In genomic region chr12:6470375-6471163, GRCh38 we compare ENCODE assay signal across 1 cellular context.
TF ChIP-seq lines count a peak whose summit lies in the region.

VAMP1 (minus strand) TSS chr12:6470677; CDS start chr12:6470531, 146 bp downstream.

TF ChIP-seq in WTC11, 78 proteins besides CTCF, POLR2A, EP300 and RAD21 (continued from another document):
- no peak for TF ChIP-seq STAT6 (CRISPR knock-in tag; conservative IDR thresholded peaks at IDR 0.05; ENCODE audit: low read depth)
- no peak for TF ChIP-seq JAZF1 (CRISPR knock-in tag; IDR thresholded peaks at IDR 0.05)
- TF ChIP-seq ERG (CRISPR knock-in tag; IDR thresholded peaks at IDR 0.05) = no peak
- no peak for TF ChIP-seq ATF2 (CRISPR knock-in tag; IDR thresholded peaks at IDR 0.05; ENCODE audit: borderline replicate concordance, low read depth)
- TF ChIP-seq E2F5 (CRISPR knock-in tag; IDR thresholded peaks at IDR 0.05) = peak; percentile 71
- no peak for TF ChIP-seq CDX4 (CRISPR knock-in tag; IDR thresholded peaks at IDR 0.05; ENCODE audit: borderline replicate concordance)
- no peak for TF ChIP-seq TCF7 (CRISPR knock-in tag; IDR thresholded peaks at IDR 0.05; ENCODE audit: low read depth)
- TF ChIP-seq AR (CRISPR knock-in tag; IDR thresholded peaks at IDR 0.05) = no peak
- TF ChIP-seq MXD4 (CRISPR knock-in tag; IDR thresholded peaks at IDR 0.05; ENCODE audit: borderline replicate concordance) = no peak
- no peak for TF ChIP-seq ZNF396 (CRISPR knock-in tag; IDR thresholded peaks at IDR 0.05; ENCODE audit: borderline replicate concordance)
- TF ChIP-seq ZNF219 (CRISPR knock-in tag; IDR thresholded peaks at IDR 0.05; ENCODE audit: borderline replicate concordance) = no peak
- peak; percentile 58 for TF ChIP-seq CREM (CRISPR knock-in tag; IDR thresholded peaks at IDR 0.05)
- peak; percentile 75; the same call in 1 of the 2 replicates for TF ChIP-seq HMGXB4 (CRISPR knock-in tag; IDR thresholded peaks at IDR 0.05)
- no peak for TF ChIP-seq ZNF532 (CRISPR knock-in tag; IDR thresholded peaks at IDR 0.05; ENCODE audit: borderline replicate concordance)
- no peak for TF ChIP-seq ETV6 (CRISPR knock-in tag; IDR thresholded peaks at IDR 0.05)
- peak; percentile 72 for TF ChIP-seq FOXP1 (CRISPR knock-in tag; IDR thresholded peaks at IDR 0.05; ENCODE audit: borderline replicate concordance)
- peak; percentile 45; the same call in 1 of the 2 replicates for TF ChIP-seq TEAD1 (CRISPR knock-in tag; IDR thresholded peaks at IDR 0.05)
- TF ChIP-seq IRF2 (CRISPR knock-in tag; IDR thresholded peaks at IDR 0.05; ENCODE audit: borderline replicate concordance, low read depth) = no peak
- TF ChIP-seq FOXJ3 (CRISPR knock-in tag; IDR thresholded peaks at IDR 0.05; ENCODE audit: borderline replicate concordance) = no peak
- peak; percentile 28; the same call in 1 of the 2 replicates for TF ChIP-seq FOXK1 (CRISPR knock-in tag; IDR thresholded peaks at IDR 0.05)
- peak; percentile 49; the same call in 1 of the 2 replicates for TF ChIP-seq MYBL2 (CRISPR knock-in tag; IDR thresholded peaks at IDR 0.05)
- TF ChIP-seq FOXP4 (CRISPR knock-in tag; IDR thresholded peaks at IDR 0.05) = 0 out of 2 replicates have a peak, but pooled peaks have one; percentile 7
- TF ChIP-seq ZNF281 (CRISPR knock-in tag; IDR thresholded peaks at IDR 0.05) = no peak
- no peak for TF ChIP-seq ZNF263 (CRISPR knock-in tag; IDR thresholded peaks at IDR 0.05; ENCODE audit: low read depth)
- TF ChIP-seq USF2 (CRISPR knock-in tag; IDR thresholded peaks at IDR 0.05) = 0 out of 2 replicates have a peak, but pooled peaks have one; percentile 37
- peak; percentile 61; the same call in 1 of the 2 replicates for TF ChIP-seq ZBTB43 (CRISPR knock-in tag; IDR thresholded peaks at IDR 0.05)
